1 cellular context compared by ENCODE assay signal in genomic region chr4:648579-649292, GRCh38.
TF ChIP-seq lines count a peak whose summit lies in the region.

No MANE protein-coding gene starts in this region.

TF ChIP-seq in K562, 482 proteins besides CTCF, POLR2A, EP300 and RAD21:
- TF ChIP-seq PBX2 (CRISPR knock-in tag; IDR thresholded peaks at IDR 0.05; ENCODE audit: low read depth) (no peak), PBX2 (tag; conservative IDR thresholded peaks at IDR 0.05; ENCODE audit: low read depth) (no peak), TFAP4 (CRISPR knock-in tag; IDR thresholded peaks at IDR 0.05; ENCODE audit: borderline replicate concordance) (0 out of 2 replicates have a peak, but pooled peaks have one; percentile 28)
